Comparison of ENCODE assay signal across 8 cellular contexts in the genomic region with DNA sequence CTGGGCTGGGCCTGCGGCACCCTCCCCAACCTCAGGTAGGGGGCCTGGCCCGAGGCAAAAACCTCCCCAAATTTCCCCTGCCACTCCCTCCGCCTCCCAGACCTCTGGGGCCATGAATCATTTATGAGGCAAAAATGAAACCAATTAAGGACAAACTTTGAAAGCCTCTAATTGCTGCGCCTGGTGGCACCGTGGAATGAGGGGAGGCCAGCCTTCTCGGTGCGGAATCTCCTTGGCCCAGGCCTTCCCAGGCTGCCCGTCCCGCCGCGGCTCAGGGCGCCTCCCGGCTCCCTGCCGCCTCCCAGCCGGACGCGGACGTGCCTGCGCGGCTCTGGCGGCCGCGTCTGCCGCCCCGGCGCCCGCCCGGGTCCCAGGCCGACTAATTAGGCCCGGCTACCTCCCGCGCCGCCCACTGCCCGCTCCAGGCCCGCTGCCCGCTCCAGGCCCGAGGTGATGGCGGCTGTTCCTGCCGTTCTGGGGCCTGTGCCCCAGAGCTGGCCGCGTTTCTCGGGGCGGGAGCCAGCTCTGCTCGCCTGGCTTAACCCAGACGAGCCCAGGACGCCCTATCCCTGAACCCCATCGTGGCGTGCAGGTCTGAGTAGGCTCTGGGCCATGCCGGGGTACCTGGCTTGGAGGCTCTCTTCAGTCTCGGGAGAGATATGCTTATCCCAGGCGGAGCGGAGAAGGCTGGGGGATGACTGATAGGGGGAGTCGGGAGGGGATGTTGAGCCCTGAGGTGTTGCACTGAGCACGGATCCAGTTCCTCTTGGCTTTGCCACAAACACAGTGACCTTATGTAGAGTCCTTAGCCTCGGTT. TPM values are rescaled to one million over a fixed set of nuclear protein-coding genes. Genes with fewer than 3 reads are reported as not detected.
DNase-seq lines count a peak whose midpoint lies in the region; ATAC-seq, FAIRE-seq and TF ChIP-seq lines count a peak whose summit lies in the region.

No MANE protein-coding gene starts in this region.

- H3K9me3 Mint-ChIP-seq in activated CD4-positive, alpha-beta memory T cell treated with anti-CD3 and anti-CD28 coated beads, Interleukin-2, amount 10 ng/mL, durations not matched to agents 7 days and 5 days = no peaks in the 10 kb centered on the region
- H3K9me3 Mint-ChIP-seq in nephron progenitor cell = no peaks in the 10 kb centered on the region

- peak overlapping the region; percentile 94 for H3K9ac ChIP-seq in BLaER1

- peaks cover 7% of the 10 kb centered on the region for H3K27me3 Mint-ChIP-seq in activated CD4-positive, alpha-beta memory T cell treated with anti-CD3 and anti-CD28 coated beads, Interleukin-2, amount 10 ng/mL, durations not matched to agents 7 days and 5 days
- no peaks in the 10 kb centered on the region for H3K27me3 Mint-ChIP-seq in nephron progenitor cell (ENCODE audit: low read depth, poor library complexity)

- no peak for FAIRE-seq in frontal cortex (lab: Jason Lieb, UNC)

- peaks cover 36% of the 10 kb centered on the region for H3K4me1 Mint-ChIP-seq in activated CD4-positive, alpha-beta memory T cell treated with anti-CD3 and anti-CD28 coated beads, Interleukin-2, amount 10 ng/mL, durations not matched to agents 7 days and 5 days
- H3K4me1 Mint-ChIP-seq in nephron progenitor cell = peaks cover 92% of the 10 kb centered on the region

- H3K36me3 Mint-ChIP-seq in activated CD4-positive, alpha-beta memory T cell treated with anti-CD3 and anti-CD28 coated beads, Interleukin-2, amount 10 ng/mL, durations not matched to agents 7 days and 5 days (ENCODE audit: low read depth) = no peaks in the 10 kb centered on the region
- no peaks in the 10 kb centered on the region for H3K36me3 Mint-ChIP-seq in nephron progenitor cell (ENCODE audit: low read depth)

- H4K20me1 ChIP-seq in BLaER1 = peaks cover 64% of the 10 kb centered on the region

- H3K4me1 ChIP-seq in BLaER1 = peaks cover 100% of the 10 kb centered on the region

- peak overlapping the region; percentile 93 for H3K4me2 ChIP-seq in BLaER1

- H3K4me3 ChIP-seq in BLaER1 = peak overlapping the region; percentile 71
- H3K4me3 ChIP-seq in epithelial cell of proximal tubule (ENCODE audit: low read depth, low read length) = peak overlapping the region; percentile 44

- H3K27me3 ChIP-seq in BLaER1 = no peaks in the 10 kb centered on the region

- H3K9me3 ChIP-seq in BLaER1 = no peaks in the 10 kb centered on the region

- peak; percentile 47 for DNase-seq in activated CD4-positive, alpha-beta memory T cell treated with anti-CD3 and anti-CD28 coated beads, Interleukin-2, amount 10 ng/mL, durations not matched to agents 7 days and 5 days
- no peak for DNase-seq in epithelial cell of proximal tubule (ENCODE audit: low read depth)
- DNase-seq in nephron progenitor cell = no peak
- DNase-seq in cerebellum (ENCODE audit: low spot score) = no peak
- no peak for DNase-seq in frontal cortex (ENCODE audit: low spot score in 2 of 2)

- peak overlapping the region; percentile 65 for H3K4me3 Mint-ChIP-seq in activated CD4-positive, alpha-beta memory T cell treated with anti-CD3 and anti-CD28 coated beads, Interleukin-2, amount 10 ng/mL, durations not matched to agents 7 days and 5 days
- no peak overlapping the region for H3K4me3 Mint-ChIP-seq in nephron progenitor cell

- CTCF ChIA-PET in activated CD4-positive, alpha-beta memory T cell treated with anti-CD3 and anti-CD28 coated beads, Interleukin-2, amount 10 ng/mL, durations not matched to agents 7 days and 5 days (lab: Charles Lee) = interaction anchor here (1.1 to 2.7 kb wide), 5 partner anchors 22 to 119 kb away, joined by 3 to 13 read pairs (median 6); no protein-coding TSS in a partner anchor

- H3K36me3 ChIP-seq in BLaER1 = no peaks in the 10 kb centered on the region

- POLR2A ChIA-PET in activated CD4-positive, alpha-beta memory T cell treated with anti-CD3 and anti-CD28 coated beads, Interleukin-2, amount 10 ng/mL, durations not matched to agents 7 days and 5 days (lab: Charles Lee) = interaction anchor here (1.2 to 2.5 kb wide), 4 partner anchors 9 to 33 kb away, joined by 3 to 8 read pairs (median 5); a partner anchor contains a TSS

- H3K27ac Mint-ChIP-seq in activated CD4-positive, alpha-beta memory T cell treated with anti-CD3 and anti-CD28 coated beads, Interleukin-2, amount 10 ng/mL, durations not matched to agents 7 days and 5 days = peak overlapping the region; percentile 40
- H3K27ac Mint-ChIP-seq in nephron progenitor cell = peak overlapping the region; percentile 61

- ATAC-seq in HG03354 (IDR thresholded peaks at IDR 0.05; ENCODE audit: poor library complexity, severe bottlenecking, unreplicated experiment) (peak; percentile 8), GM21825 (IDR thresholded peaks at IDR 0.05; ENCODE audit: unreplicated experiment) (no peak)

- TF ChIP-seq CTCF in epithelial cell of proximal tubule (conservative IDR thresholded peaks at IDR 0.05; ENCODE audit: low read depth, low read length) = no peak
- no peak for TF ChIP-seq CTCF in nephron progenitor cell (IDR thresholded peaks at IDR 0.05)

- H3K27ac ChIP-seq in BLaER1 = peak overlapping the region; percentile 99

RNA-seq across cellular contexts. Expression of a gene that starts 20.1 kb away (rescaled TPM):
- 1 to 10 TPM; 1.4 to 1.7 TPM for total RNA-seq in activated CD4-positive, alpha-beta memory T cell treated with anti-CD3 and anti-CD28 coated beads, Interleukin-2, amount 10 ng/mL, durations not matched to agents 7 days and 5 days
- 45.0 and 56.4 TPM in 2 replicates for total RNA-seq in epithelial cell of proximal tubule
- total RNA-seq in cerebellum = 76.6 TPM
- total RNA-seq in frontal cortex = 38.7 TPM

Comparison
In these comparisons a context has a peak if more than half of its experiments do, and no peak if none do; other contexts are left out.
1. RNA of a gene that starts 20.1 kb away (total RNA-seq): 76.6 TPM in cerebellum (single experiment), 45.0 to 56.4 TPM in epithelial cell of proximal tubule and 38.7 TPM in frontal cortex (single experiment); 1.4 to 1.7 TPM in activated CD4-positive, alpha-beta memory T cell treated with anti-CD3 and anti-CD28 coated beads, Interleukin-2, amount 10 ng/mL, durations not matched to agents 7 days and 5 days; every median in the first group is over 10 times any median in the second.